11 cellular contexts compared by ENCODE assay signal in genomic region chr10:94006591-94007550, GRCh38. TPM values are rescaled to one million over a fixed set of nuclear protein-coding genes. Genes with fewer than 3 reads are reported as not detected.
DNase-seq lines count a peak whose midpoint lies in the region; ATAC-seq and TF ChIP-seq lines count a peak whose summit lies in the region.
"Had no signal": no experiment of that assay in that cellular context is flagged by ENCODE, and none has a peak within 500 bp of the region (broad histone marks: within the 10 kb centered on the region; RNA-seq: fewer than 3 reads in every experiment).

No MANE protein-coding gene starts in this region.

- H3K4me3 ChIP-seq in fibroblast of the aortic adventitia (ENCODE audit: low read depth, low read length) (peak overlapping the region; percentile 13), rectal smooth muscle tissue (ENCODE audit: low read length) (peak overlapping the region; percentile 18)

- H3K36me3 Mint-ChIP-seq in activated naive CD8-positive, alpha-beta T cell treated with anti-CD3 and anti-CD28 coated beads for 36 hours: no peaks in the 10 kb centered on the region
- H3K36me3 Mint-ChIP-seq in activated CD8-positive, alpha-beta memory T cell treated with anti-CD3 and anti-CD28 coated beads, Interleukin-2, amount 10 ng/mL, durations not matched to agents 7 days and 5 days: no peaks in the 10 kb centered on the region
- no peaks in the 10 kb centered on the region for H3K36me3 Mint-ChIP-seq in immature natural killer cell
- H3K36me3 Mint-ChIP-seq: natural killer cell treated with Interleukin-12 subunit alpha and Interleukin-12 subunit beta and Interleukin-15 and Interleukin-18, amount 100 ng/mL, for 72 hours had no signal

- DNase-seq in EH (ENCODE audit: low read depth) (peak; percentile 92), NCI-H226 (peak; percentile 89), fibroblast of the aortic adventitia (ENCODE audit: low read depth) (peak; percentile 95), immature natural killer cell (no peak)
- no peak for DNase-seq in activated naive CD8-positive, alpha-beta T cell treated with anti-CD3 and anti-CD28 coated beads for 36 hours
- no peak for DNase-seq in activated CD8-positive, alpha-beta memory T cell treated with anti-CD3 and anti-CD28 coated beads, Interleukin-2, amount 10 ng/mL, durations not matched to agents 7 days and 5 days
- DNase-seq: activated CD8-positive, alpha-beta T cell treated with anti-CD3 and anti-CD28 coated beads for 36 hours; effector memory CD4-positive, alpha-beta T cell had no signal

- H3K27me3 ChIP-seq in rectal smooth muscle tissue (ENCODE audit: control insufficient read depth, insufficient read depth, low read length): no peaks in the 10 kb centered on the region

- no peak overlapping the region for H3K27ac ChIP-seq in rectal smooth muscle tissue (ENCODE audit: low read depth, low read length)

- no peak for ATAC-seq in HG03159 (IDR thresholded peaks at IDR 0.05; ENCODE audit: unreplicated experiment)
- no peak for ATAC-seq in activated CD8-positive, alpha-beta memory T cell treated with anti-CD3 and anti-CD28 coated beads, Interleukin-2, amount 10 ng/mL, durations not matched to agents 7 days and 5 days
- ATAC-seq: activated CD8-positive, alpha-beta T cell treated with anti-CD3 and anti-CD28 coated beads for 36 hours; natural killer cell treated with Interleukin-12 subunit alpha and Interleukin-12 subunit beta and Interleukin-15 and Interleukin-18, amount 100 ng/mL, for 72 hours had no signal

- H3K4me3 Mint-ChIP-seq in activated naive CD8-positive, alpha-beta T cell treated with anti-CD3 and anti-CD28 coated beads for 36 hours: no peak overlapping the region
- no peak overlapping the region for H3K4me3 Mint-ChIP-seq in activated CD8-positive, alpha-beta memory T cell treated with anti-CD3 and anti-CD28 coated beads, Interleukin-2, amount 10 ng/mL, durations not matched to agents 7 days and 5 days
- no peak overlapping the region for H3K4me3 Mint-ChIP-seq in immature natural killer cell
- H3K4me3 Mint-ChIP-seq: activated CD8-positive, alpha-beta T cell treated with anti-CD3 and anti-CD28 coated beads for 36 hours; natural killer cell treated with Interleukin-12 subunit alpha and Interleukin-12 subunit beta and Interleukin-15 and Interleukin-18, amount 100 ng/mL, for 72 hours had no signal

- H3K9me3 Mint-ChIP-seq in activated naive CD8-positive, alpha-beta T cell treated with anti-CD3 and anti-CD28 coated beads for 36 hours: no peaks in the 10 kb centered on the region
- no peaks in the 10 kb centered on the region for H3K9me3 Mint-ChIP-seq in activated CD8-positive, alpha-beta memory T cell treated with anti-CD3 and anti-CD28 coated beads, Interleukin-2, amount 10 ng/mL, durations not matched to agents 7 days and 5 days (ENCODE audit: low read depth)
- peaks cover 0 to 2% (median 0%) of the 10 kb centered on the region in 6 donors for H3K9me3 Mint-ChIP-seq in immature natural killer cell
- H3K9me3 Mint-ChIP-seq: activated CD8-positive, alpha-beta T cell treated with anti-CD3 and anti-CD28 coated beads for 36 hours had no signal

- H3K4me1 Mint-ChIP-seq in activated naive CD8-positive, alpha-beta T cell treated with anti-CD3 and anti-CD28 coated beads for 36 hours: no peaks in the 10 kb centered on the region
- no peaks in the 10 kb centered on the region for H3K4me1 Mint-ChIP-seq in activated CD8-positive, alpha-beta memory T cell treated with anti-CD3 and anti-CD28 coated beads, Interleukin-2, amount 10 ng/mL, durations not matched to agents 7 days and 5 days
- no peaks in the 10 kb centered on the region for H3K4me1 Mint-ChIP-seq in immature natural killer cell

- H3K4me1 ChIP-seq in rectal smooth muscle tissue (ENCODE audit: control insufficient read depth, insufficient read depth, low read length): no peaks in the 10 kb centered on the region

- H3K27me3 Mint-ChIP-seq in activated naive CD8-positive, alpha-beta T cell treated with anti-CD3 and anti-CD28 coated beads for 36 hours: peaks cover 8% of the 10 kb centered on the region
- peaks cover 14% of the 10 kb centered on the region for H3K27me3 Mint-ChIP-seq in activated CD8-positive, alpha-beta memory T cell treated with anti-CD3 and anti-CD28 coated beads, Interleukin-2, amount 10 ng/mL, durations not matched to agents 7 days and 5 days
- H3K27me3 Mint-ChIP-seq in immature natural killer cell (ENCODE audit: low read depth in 3 of 3): peaks cover 0 to 4% (median 4%) of the 10 kb centered on the region in 3 donors

- H3K36me3 ChIP-seq in rectal smooth muscle tissue (ENCODE audit: control insufficient read depth, insufficient read depth, low read length): peaks cover 6% of the 10 kb centered on the region

- CTCF ChIA-PET in activated CD8-positive, alpha-beta memory T cell treated with anti-CD3 and anti-CD28 coated beads, Interleukin-2, amount 10 ng/mL, durations not matched to agents 7 days and 5 days (lab: Charles Lee): no interaction called here

- no peak overlapping the region for H3K27ac Mint-ChIP-seq in activated naive CD8-positive, alpha-beta T cell treated with anti-CD3 and anti-CD28 coated beads for 36 hours
- no peak overlapping the region for H3K27ac Mint-ChIP-seq in activated CD8-positive, alpha-beta memory T cell treated with anti-CD3 and anti-CD28 coated beads, Interleukin-2, amount 10 ng/mL, durations not matched to agents 7 days and 5 days
- no peak overlapping the region for H3K27ac Mint-ChIP-seq in immature natural killer cell
- H3K27ac Mint-ChIP-seq: activated CD8-positive, alpha-beta T cell treated with anti-CD3 and anti-CD28 coated beads for 36 hours; natural killer cell treated with Interleukin-12 subunit alpha and Interleukin-12 subunit beta and Interleukin-15 and Interleukin-18, amount 100 ng/mL, for 72 hours had no signal

- no peak for TF ChIP-seq CTCF in fibroblast of the aortic adventitia (IDR thresholded peaks at IDR 0.05; ENCODE audit: insufficient read depth, low read length)

- no peak overlapping the region for H3K9ac ChIP-seq in rectal smooth muscle tissue (ENCODE audit: low read length)

RNA-seq across cellular contexts. Expression of gene PLCE1, which starts 13.1 kb away (rescaled TPM):
- 4.2 and 8.9 TPM in 2 replicates for total RNA-seq in fibroblast of the aortic adventitia (ENCODE audit: low replicate concordance)
- not detected for total RNA-seq in activated naive CD8-positive, alpha-beta T cell treated with anti-CD3 and anti-CD28 coated beads for 36 hours
- under 1 TPM in 1 of 2 experiments, not detected in 1; 0.06 TPM for total RNA-seq in activated CD8-positive, alpha-beta memory T cell treated with anti-CD3 and anti-CD28 coated beads, Interleukin-2, amount 10 ng/mL, durations not matched to agents 7 days and 5 days
- polyA plus RNA-seq in immature natural killer cell: under 1 TPM in 2 of 3 donors, not detected in 1; 0.03 to 0.08 TPM
- total RNA-seq: activated CD8-positive, alpha-beta T cell treated with anti-CD3 and anti-CD28 coated beads for 36 hours had no signal

Comparison
In these comparisons a context has a peak if more than half of its experiments do, and no peak if none do; other contexts are left out.
1. DNase-seq: peak in EH (single experiment), NCI-H226 (single experiment) and fibroblast of the aortic adventitia (single experiment); none in activated naive CD8-positive, alpha-beta T cell treated with anti-CD3 and anti-CD28 coated beads for 36 hours (single experiment), activated CD8-positive, alpha-beta memory T cell treated with anti-CD3 and anti-CD28 coated beads, Interleukin-2, amount 10 ng/mL, durations not matched to agents 7 days and 5 days (single experiment) and immature natural killer cell (0 of 3).